In the genomic region with DNA sequence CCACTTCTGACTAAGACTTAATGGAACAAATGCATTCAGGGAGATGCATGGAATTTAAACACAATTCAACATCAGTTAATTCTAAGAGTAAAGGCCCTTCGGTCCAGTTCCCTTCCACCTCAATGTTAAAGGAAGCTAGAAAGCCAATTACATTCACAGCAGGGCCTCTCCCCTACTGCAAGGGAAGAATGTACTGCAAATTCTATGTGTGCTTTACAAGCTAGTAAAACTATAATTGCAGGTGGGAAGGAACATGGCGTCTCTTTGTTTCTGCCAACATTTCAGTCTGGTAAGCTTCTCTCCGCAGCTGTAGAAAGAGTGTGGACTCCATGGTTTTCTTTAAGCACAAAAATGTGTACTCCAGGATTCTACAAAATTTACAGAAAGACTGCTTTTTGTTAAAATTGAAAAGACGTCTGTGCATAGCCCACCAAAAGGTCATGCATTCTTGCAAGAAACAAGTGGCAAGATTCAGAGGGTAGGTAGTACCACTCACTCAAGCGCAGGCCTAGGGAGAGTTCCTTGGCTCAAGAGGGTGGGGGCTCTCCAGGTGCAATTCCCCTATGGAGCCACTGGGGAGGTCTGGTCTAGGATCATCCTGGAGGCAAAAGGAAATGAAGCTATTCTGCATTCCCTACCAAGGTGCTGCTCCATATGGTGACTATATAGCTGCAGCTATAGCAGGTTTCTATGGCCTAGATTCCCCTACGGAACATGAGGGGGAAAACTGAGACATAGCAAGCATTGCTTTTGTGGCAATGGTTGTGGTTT, we compare ENCODE assay signal across 1 cellular context.
TF ChIP-seq lines count a peak whose summit lies in the region.

No MANE protein-coding gene starts in this region.

TF ChIP-seq in H1, 55 proteins besides CTCF, POLR2A, EP300 and RAD21 (continued from another document):
- TF ChIP-seq, protein P1, sequence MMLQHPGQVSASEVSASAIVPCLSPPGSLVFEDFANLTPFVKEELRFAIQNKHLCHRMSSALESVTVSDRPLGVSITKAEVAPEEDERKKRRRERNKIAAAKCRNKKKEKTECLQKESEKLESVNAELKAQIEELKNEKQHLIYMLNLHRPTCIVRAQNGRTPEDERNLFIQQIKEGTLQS (IDR thresholded peaks at IDR 0.05; ENCODE audit: insufficient read depth, low read depth, low read length) = no peak
- no peak for TF ChIP-seq CHD2 (IDR thresholded peaks at IDR 0.05; ENCODE audit: low read length)
- no peak for TF ChIP-seq GABPA (IDR thresholded peaks at IDR 0.05; ENCODE audit: borderline replicate concordance, insufficient read depth, low read length)
- no peak for TF ChIP-seq KDM1A (IDR thresholded peaks at IDR 0.05; ENCODE audit: borderline replicate concordance, low read length)
- peak; percentile 50; the same call in 1 of the 2 replicates for TF ChIP-seq SP1 (IDR thresholded peaks at IDR 0.05; ENCODE audit: low read depth, low read length)
- TF ChIP-seq BRCA1 (IDR thresholded peaks at IDR 0.05; ENCODE audit: low read depth, low read length) = no peak
- TF ChIP-seq ASH2L (IDR thresholded peaks at IDR 0.05; ENCODE audit: low read length) = no peak
- no peak for TF ChIP-seq RNF2 (IDR thresholded peaks at IDR 0.05; ENCODE audit: borderline replicate concordance, low read depth, low read length, missing control alignments, poor library complexity, severe bottlenecking)
- TF ChIP-seq, protein P2, sequence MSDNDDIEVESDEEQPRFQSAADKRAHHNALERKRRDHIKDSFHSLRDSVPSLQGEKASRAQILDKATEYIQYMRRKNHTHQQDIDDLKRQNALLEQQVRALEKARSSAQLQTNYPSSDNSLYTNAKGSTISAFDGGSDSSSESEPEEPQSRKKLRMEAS (IDR thresholded peaks at IDR 0.05) = no peak
- no peak for TF ChIP-seq JUND (IDR thresholded peaks at IDR 0.05; ENCODE audit: low read length)
- no peak for TF ChIP-seq SIX5 (IDR thresholded peaks at IDR 0.05; ENCODE audit: low read depth, low read length)
- 0 out of 2 replicates have a peak, but pooled peaks have one; percentile 19 for TF ChIP-seq TCF12 (IDR thresholded peaks at IDR 0.05; ENCODE audit: low read depth, low read length)
- TF ChIP-seq, protein P3, sequence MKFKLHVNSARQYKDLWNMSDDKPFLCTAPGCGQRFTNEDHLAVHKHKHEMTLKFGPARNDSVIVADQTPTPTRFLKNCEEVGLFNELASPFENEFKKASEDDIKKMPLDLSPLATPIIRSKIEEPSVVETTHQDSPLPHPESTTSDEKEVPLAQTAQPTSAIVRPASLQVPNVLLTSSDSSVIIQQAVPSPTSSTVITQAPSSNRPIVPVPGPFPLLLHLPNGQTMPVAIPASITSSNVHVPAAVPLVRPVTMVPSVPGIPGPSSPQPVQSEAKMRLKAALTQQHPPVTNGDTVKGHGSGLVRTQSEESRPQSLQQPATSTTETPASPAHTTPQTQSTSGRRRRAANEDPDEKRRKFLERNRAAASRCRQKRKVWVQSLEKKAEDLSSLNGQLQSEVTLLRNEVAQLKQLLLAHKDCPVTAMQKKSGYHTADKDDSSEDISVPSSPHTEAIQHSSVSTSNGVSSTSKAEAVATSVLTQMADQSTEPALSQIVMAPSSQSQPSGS (IDR thresholded peaks at IDR 0.05; ENCODE audit: low read length) = 0 out of 2 replicates have a peak, but pooled peaks have one; percentile 19
- TF ChIP-seq CHD1 (IDR thresholded peaks at IDR 0.05; ENCODE audit: low read depth, low read length) = no peak
- TF ChIP-seq SP4 (IDR thresholded peaks at IDR 0.05; ENCODE audit: low read length) = no peak
- no peak for TF ChIP-seq HDAC2 (IDR thresholded peaks at IDR 0.05; ENCODE audit: borderline replicate concordance in 1 of 2, low read depth in 2 of 2, low read length in 2 of 2)
- TF ChIP-seq YY1 (IDR thresholded peaks at IDR 0.05; ENCODE audit: low read depth, low read length) = peak; percentile 73; the same call in 1 of the 2 replicates
- TF ChIP-seq, protein P4, sequence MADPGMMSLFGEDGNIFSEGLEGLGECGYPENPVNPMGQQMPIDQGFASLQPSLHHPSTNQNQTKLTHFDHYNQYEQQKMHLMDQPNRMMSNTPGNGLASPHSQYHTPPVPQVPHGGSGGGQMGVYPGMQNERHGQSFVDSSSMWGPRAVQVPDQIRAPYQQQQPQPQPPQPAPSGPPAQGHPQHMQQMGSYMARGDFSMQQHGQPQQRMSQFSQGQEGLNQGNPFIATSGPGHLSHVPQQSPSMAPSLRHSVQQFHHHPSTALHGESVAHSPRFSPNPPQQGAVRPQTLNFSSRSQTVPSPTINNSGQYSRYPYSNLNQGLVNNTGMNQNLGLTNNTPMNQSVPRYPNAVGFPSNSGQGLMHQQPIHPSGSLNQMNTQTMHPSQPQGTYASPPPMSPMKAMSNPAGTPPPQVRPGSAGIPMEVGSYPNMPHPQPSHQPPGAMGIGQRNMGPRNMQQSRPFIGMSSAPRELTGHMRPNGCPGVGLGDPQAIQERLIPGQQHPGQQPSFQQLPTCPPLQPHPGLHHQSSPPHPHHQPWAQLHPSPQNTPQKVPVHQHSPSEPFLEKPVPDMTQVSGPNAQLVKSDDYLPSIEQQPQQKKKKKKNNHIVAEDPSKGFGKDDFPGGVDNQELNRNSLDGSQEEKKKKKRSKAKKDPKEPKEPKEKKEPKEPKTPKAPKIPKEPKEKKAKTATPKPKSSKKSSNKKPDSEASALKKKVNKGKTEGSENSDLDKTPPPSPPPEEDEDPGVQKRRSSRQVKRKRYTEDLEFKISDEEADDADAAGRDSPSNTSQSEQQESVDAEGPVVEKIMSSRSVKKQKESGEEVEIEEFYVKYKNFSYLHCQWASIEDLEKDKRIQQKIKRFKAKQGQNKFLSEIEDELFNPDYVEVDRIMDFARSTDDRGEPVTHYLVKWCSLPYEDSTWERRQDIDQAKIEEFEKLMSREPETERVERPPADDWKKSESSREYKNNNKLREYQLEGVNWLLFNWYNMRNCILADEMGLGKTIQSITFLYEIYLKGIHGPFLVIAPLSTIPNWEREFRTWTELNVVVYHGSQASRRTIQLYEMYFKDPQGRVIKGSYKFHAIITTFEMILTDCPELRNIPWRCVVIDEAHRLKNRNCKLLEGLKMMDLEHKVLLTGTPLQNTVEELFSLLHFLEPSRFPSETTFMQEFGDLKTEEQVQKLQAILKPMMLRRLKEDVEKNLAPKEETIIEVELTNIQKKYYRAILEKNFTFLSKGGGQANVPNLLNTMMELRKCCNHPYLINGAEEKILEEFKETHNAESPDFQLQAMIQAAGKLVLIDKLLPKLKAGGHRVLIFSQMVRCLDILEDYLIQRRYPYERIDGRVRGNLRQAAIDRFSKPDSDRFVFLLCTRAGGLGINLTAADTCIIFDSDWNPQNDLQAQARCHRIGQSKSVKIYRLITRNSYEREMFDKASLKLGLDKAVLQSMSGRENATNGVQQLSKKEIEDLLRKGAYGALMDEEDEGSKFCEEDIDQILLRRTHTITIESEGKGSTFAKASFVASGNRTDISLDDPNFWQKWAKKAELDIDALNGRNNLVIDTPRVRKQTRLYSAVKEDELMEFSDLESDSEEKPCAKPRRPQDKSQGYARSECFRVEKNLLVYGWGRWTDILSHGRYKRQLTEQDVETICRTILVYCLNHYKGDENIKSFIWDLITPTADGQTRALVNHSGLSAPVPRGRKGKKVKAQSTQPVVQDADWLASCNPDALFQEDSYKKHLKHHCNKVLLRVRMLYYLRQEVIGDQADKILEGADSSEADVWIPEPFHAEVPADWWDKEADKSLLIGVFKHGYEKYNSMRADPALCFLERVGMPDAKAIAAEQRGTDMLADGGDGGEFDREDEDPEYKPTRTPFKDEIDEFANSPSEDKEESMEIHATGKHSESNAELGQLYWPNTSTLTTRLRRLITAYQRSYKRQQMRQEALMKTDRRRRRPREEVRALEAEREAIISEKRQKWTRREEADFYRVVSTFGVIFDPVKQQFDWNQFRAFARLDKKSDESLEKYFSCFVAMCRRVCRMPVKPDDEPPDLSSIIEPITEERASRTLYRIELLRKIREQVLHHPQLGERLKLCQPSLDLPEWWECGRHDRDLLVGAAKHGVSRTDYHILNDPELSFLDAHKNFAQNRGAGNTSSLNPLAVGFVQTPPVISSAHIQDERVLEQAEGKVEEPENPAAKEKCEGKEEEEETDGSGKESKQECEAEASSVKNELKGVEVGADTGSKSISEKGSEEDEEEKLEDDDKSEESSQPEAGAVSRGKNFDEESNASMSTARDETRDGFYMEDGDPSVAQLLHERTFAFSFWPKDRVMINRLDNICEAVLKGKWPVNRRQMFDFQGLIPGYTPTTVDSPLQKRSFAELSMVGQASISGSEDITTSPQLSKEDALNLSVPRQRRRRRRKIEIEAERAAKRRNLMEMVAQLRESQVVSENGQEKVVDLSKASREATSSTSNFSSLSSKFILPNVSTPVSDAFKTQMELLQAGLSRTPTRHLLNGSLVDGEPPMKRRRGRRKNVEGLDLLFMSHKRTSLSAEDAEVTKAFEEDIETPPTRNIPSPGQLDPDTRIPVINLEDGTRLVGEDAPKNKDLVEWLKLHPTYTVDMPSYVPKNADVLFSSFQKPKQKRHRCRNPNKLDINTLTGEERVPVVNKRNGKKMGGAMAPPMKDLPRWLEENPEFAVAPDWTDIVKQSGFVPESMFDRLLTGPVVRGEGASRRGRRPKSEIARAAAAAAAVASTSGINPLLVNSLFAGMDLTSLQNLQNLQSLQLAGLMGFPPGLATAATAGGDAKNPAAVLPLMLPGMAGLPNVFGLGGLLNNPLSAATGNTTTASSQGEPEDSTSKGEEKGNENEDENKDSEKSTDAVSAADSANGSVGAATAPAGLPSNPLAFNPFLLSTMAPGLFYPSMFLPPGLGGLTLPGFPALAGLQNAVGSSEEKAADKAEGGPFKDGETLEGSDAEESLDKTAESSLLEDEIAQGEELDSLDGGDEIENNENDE (IDR thresholded peaks at IDR 0.05; ENCODE audit: insufficient replicate concordance, low read length) = peak; percentile 66
- TF ChIP-seq SRF (IDR thresholded peaks at IDR 0.05; ENCODE audit: low read depth, low read length) = no peak
- TF ChIP-seq POLR2AphosphoS5 (IDR thresholded peaks at IDR 0.05; ENCODE audit: low read depth, low read length) = no peak
- no peak; the same call in 1 of the 2 replicates for TF ChIP-seq TEAD4 (IDR thresholded peaks at IDR 0.05; ENCODE audit: low read depth, low read length)
- TF ChIP-seq CBX5 (IDR thresholded peaks at IDR 0.05; ENCODE audit: low read depth, low read length) = no peak
- peak; percentile 38 to 87 for TF ChIP-seq BCL11A (IDR thresholded peaks at IDR 0.05; ENCODE audit: low read depth in 2 of 2, low read length in 2 of 2)
